In genomic region chr2:19807866-19808265, GRCh38 we compare ENCODE assay signal across 22 cellular contexts.
"Had no signal": no experiment of that assay in that cellular context is flagged by ENCODE, and none has a peak within 500 bp of the region (broad histone marks: within the 10 kb centered on the region; RNA-seq: fewer than 3 reads in every experiment).

No MANE protein-coding gene starts in this region.

- H3K36me3 ChIP-seq: brain microvascular endothelial cell, esophagus squamous epithelium, gastroesophageal sphincter, heart left ventricle, neutrophil, suprapubic skin, vagina had no signal

- H3K27me3 ChIP-seq: brain microvascular endothelial cell, esophagus squamous epithelium, gastroesophageal sphincter, heart left ventricle, neutrophil, suprapubic skin, vagina had no signal

- H3K4me1 ChIP-seq: esophagus squamous epithelium had no signal

- H3K9me3 ChIP-seq: esophagus squamous epithelium, gastroesophageal sphincter, heart left ventricle, neutrophil, suprapubic skin, vagina had no signal

- H3K27ac ChIP-seq: brain microvascular endothelial cell, esophagus squamous epithelium, gastroesophageal sphincter, neutrophil, suprapubic skin, vagina, VCaP had no signal

- ATAC-seq: activated T-cell treated with anti-CD3 and anti-CD28 coated beads, Interleukin-2, amount 50 U/mL, for 72 hours; gastroesophageal sphincter; heart left ventricle; left colon had no signal

- H3K4me3 ChIP-seq: esophagus squamous epithelium, gastroesophageal sphincter, heart left ventricle, suprapubic skin, vagina had no signal

- DNase-seq: activated CD4-positive, alpha-beta T cell treated with anti-CD3 and anti-CD28 coated beads for 4 hours; activated CD4-positive, alpha-beta T cell treated with anti-CD3 and anti-CD28 coated beads, Interleukin-2, amount 50 U/mL, for 4 hours; activated naive CD4-positive, alpha-beta T cell treated with Interleukin-2 at 50 U/mL for 16 hours; activated T-cell treated with anti-CD3 and anti-CD28 coated beads for 4 hours; activated T-cell treated with anti-CD3 and anti-CD28 coated beads, Interleukin-2, amount 50 U/mL, for 72 hours; brain microvascular endothelial cell; effector CD4-positive, alpha-beta T cell; esophagus squamous epithelium; heart left ventricle; hypothalamus; immature natural killer cell; kidney; left colon; naive B cell; nephron progenitor cell; retina; stimulated activated naive CD4-positive, alpha-beta T cell had no signal
